In genomic region chr1:158016651-158017335, GRCh38 we compare ENCODE assay signal across 12 cellular contexts. TPM values are rescaled to one million over a fixed set of nuclear protein-coding genes. Genes with fewer than 3 reads are reported as not detected.
DNase-seq lines count a peak whose midpoint lies in the region; ATAC-seq, FAIRE-seq and TF ChIP-seq lines count a peak whose summit lies in the region.
"Had no signal": no experiment of that assay in that cellular context is flagged by ENCODE, and none has a peak within 500 bp of the region (broad histone marks: within the 10 kb centered on the region; RNA-seq: fewer than 3 reads in every experiment).

No MANE protein-coding gene starts in this region.

- 34% methylated on average over 10 of the region's 10 CpGs for WGBS in SK-N-SH (ENCODE audit: low lambda C conversion rate)

- H3K27ac ChIP-seq in SK-N-SH (ENCODE audit: low read depth in 2 of 2, low read length in 1 of 2) (peak overlapping the region; percentile 99 to 100), coronary artery (peak overlapping the region; percentile 82 to 94)

- no peak for TF ChIP-seq RAD21 in SK-N-SH (IDR thresholded peaks at IDR 0.05; ENCODE audit: low read length)

- DNase-seq in SK-N-SH (no peak), coronary artery (ENCODE audit: low spot score) (no peak), urothelium cell line (ENCODE audit: low spot score) (no peak), 8988T (no peak), sciatic nerve (ENCODE audit: low spot score) (no peak)
- DNase-seq: DMS153, glutamatergic neuron had no signal

- peak overlapping the region in 2 of 3 experiments; percentile 4 to 10 for H3K4me3 Mint-ChIP-seq in nephron

- no peaks in the 10 kb centered on the region for H4K20me1 ChIP-seq in SK-N-SH (ENCODE audit: insufficient read depth)

- H3K4me3 ChIP-seq in SK-N-SH (ENCODE audit: low read depth in 2 of 2, low read length in 1 of 2) (no peak overlapping the region), coronary artery (no peak overlapping the region)

- ATAC-seq in SK-N-SH treated with all-trans-retinoic acid at 6 μM for 48 hours (no peak), HG03378 (IDR thresholded peaks at IDR 0.05; ENCODE audit: unreplicated experiment) (no peak), sciatic nerve (no peak)
- ATAC-seq: activated CD4-positive, CD25-positive, alpha-beta regulatory T cell treated with anti-CD3 and anti-CD28 coated beads, Interleukin-2, amount 50 U/mL, for 24 hours had no signal

- peak; percentile 63 for FAIRE-seq in urothelium cell line (lab: Jason Lieb, UNC)
- FAIRE-seq: A204.1 had no signal

- no peaks in the 10 kb centered on the region for H3K9me2 ChIP-seq in SK-N-SH

- POLR2A ChIA-PET in SK-N-SH (lab: Yijun Ruan, JAX), result no interaction called here

- peak overlapping the region; percentile 36 for H3K4me2 ChIP-seq in SK-N-SH

- H3F3A ChIP-seq in SK-N-SH (replicated peaks; ENCODE audit: insufficient read depth), result peaks cover 44% of the 10 kb centered on the region

- H3K79me2 ChIP-seq in SK-N-SH (ENCODE audit: insufficient read depth), result peaks cover 90% of the 10 kb centered on the region

- H3K27me3 Mint-ChIP-seq in nephron (ENCODE audit: low read depth), result no peaks in the 10 kb centered on the region

- H3K36me3 ChIP-seq in SK-N-SH (replicated peaks in 1 of 2; ENCODE audit: control insufficient read depth in 1 of 2, insufficient read depth in 2 of 2, low read length in 1 of 2), result peaks cover 0 to 4% of the 10 kb centered on the region in 2 experiments

- TF ChIP-seq CTCF in SK-N-SH (IDR thresholded peaks at IDR 0.05), result no peak
- TF ChIP-seq CTCF in coronary artery (IDR thresholded peaks at IDR 0.05), result no peak
- no peak for TF ChIP-seq CTCF in nephron (IDR thresholded peaks at IDR 0.05; ENCODE audit: unreplicated experiment in 3 of 3)

- H3K9ac ChIP-seq in SK-N-SH, result peak overlapping the region; percentile 73; the same call in 1 of the 2 replicates

- intact Hi-C loops in sciatic nerve (cut with DNase I), result no loop called here

- no peak overlapping the region for H2AFZ ChIP-seq in SK-N-SH (ENCODE audit: low read depth)

- no peaks in the 10 kb centered on the region for H3K27me3 ChIP-seq in SK-N-SH (ENCODE audit: insufficient read depth)

- H3K9me3 Mint-ChIP-seq in nephron, result no peaks in the 10 kb centered on the region

- H3K9me3 ChIP-seq in SK-N-SH, result no peaks in the 10 kb centered on the region

- peaks cover 51 to 86% of the 10 kb centered on the region in 2 experiments for H3K4me1 ChIP-seq in SK-N-SH (ENCODE audit: control insufficient read depth in 1 of 2, insufficient read depth in 2 of 2, low read depth in 1 of 2, low read length in 1 of 2)

- CTCF ChIA-PET in SK-N-SH (lab: Yijun Ruan, JAX), result interaction anchor here (0.9 kb wide), 1 partner anchor 25 kb away, joined by 3 read pairs; no protein-coding TSS in a partner anchor

- H3K4me1 Mint-ChIP-seq in nephron, result peaks cover 97% of the 10 kb centered on the region

- no peak for TF ChIP-seq EP300 in SK-N-SH (IDR thresholded peaks at IDR 0.05; ENCODE audit: borderline replicate concordance in 1 of 2, low read depth in 1 of 2, low read length in 1 of 2)

- peak overlapping the region; percentile 96 to 97 (median 97) for H3K27ac Mint-ChIP-seq in nephron

- peaks cover 12% of the 10 kb centered on the region for H3K36me3 Mint-ChIP-seq in nephron (ENCODE audit: low read depth)

TF ChIP-seq in SK-N-SH, 30 proteins besides CTCF, POLR2A, EP300 and RAD21:
- TF ChIP-seq USF2 (IDR thresholded peaks at IDR 0.05; ENCODE audit: borderline replicate concordance, low read depth, low read length) (no peak), CHD2 (IDR thresholded peaks at IDR 0.05; ENCODE audit: low read length, partially characterized antibody) (no peak), EZH2phosphoT487 (IDR thresholded peaks at IDR 0.05; ENCODE audit: borderline replicate concordance, low read depth) (no peak), IRF3 (IDR thresholded peaks at IDR 0.05; ENCODE audit: low read depth, low read length) (no peak), FOSL2 (IDR thresholded peaks at IDR 0.05; ENCODE audit: borderline replicate concordance, low read depth) (no peak)

TF ChIP-seq in SK-N-SH treated with all-trans-retinoic acid at 6 μM for 48 hours, 23 proteins besides CTCF, POLR2A, EP300 and RAD21:
- TF ChIP-seq CSDC2 (CRISPR knock-in tag; IDR thresholded peaks at IDR 0.05) (no peak), POU6F1 (CRISPR knock-in tag; IDR thresholded peaks at IDR 0.05; ENCODE audit: borderline replicate concordance, low read depth) (no peak), ARNTL (CRISPR knock-in tag; IDR thresholded peaks at IDR 0.05; ENCODE audit: borderline replicate concordance, low read depth) (no peak), ESRRG (CRISPR knock-in tag; IDR thresholded peaks at IDR 0.05) (no peak), OSR1 (CRISPR knock-in tag; IDR thresholded peaks at IDR 0.05) (no peak), ISL1 (CRISPR knock-in tag; IDR thresholded peaks at IDR 0.05) (no peak), RARB (CRISPR knock-in tag; IDR thresholded peaks at IDR 0.05) (no peak), SNAI2 (CRISPR knock-in tag; IDR thresholded peaks at IDR 0.05) (no peak), ZFP30 (CRISPR knock-in tag; IDR thresholded peaks at IDR 0.05) (no peak), ZNF70 (CRISPR knock-in tag; IDR thresholded peaks at IDR 0.05) (no peak), TSHZ2 (CRISPR knock-in tag; IDR thresholded peaks at IDR 0.05) (no peak), TCF4 (CRISPR knock-in tag; IDR thresholded peaks at IDR 0.05; ENCODE audit: borderline replicate concordance) (no peak), GLIS3 (CRISPR knock-in tag; IDR thresholded peaks at IDR 0.05) (no peak), ZNF8 (CRISPR knock-in tag; IDR thresholded peaks at IDR 0.05) (no peak), ZC3H10 (CRISPR knock-in tag; IDR thresholded peaks at IDR 0.05) (no peak)

RNA-seq across cellular contexts. Expression of gene KIRREL1, which starts 23.3 kb away (rescaled TPM):
- 47.8 and 52.3 TPM in 2 replicates for polyA plus RNA-seq in SK-N-SH (2012; rRNA removed)
- 32.9 and 42.4 TPM in 2 replicates for polyA plus RNA-seq in SK-N-SH (2012; cell fraction: cytosol; rRNA removed)
- 77.1 and 86.9 TPM in 2 replicates for polyA plus RNA-seq in SK-N-SH (2012; cell fraction: nucleus; rRNA removed)
- 67.8 TPM for total RNA-seq in sciatic nerve
